In the genomic region with DNA sequence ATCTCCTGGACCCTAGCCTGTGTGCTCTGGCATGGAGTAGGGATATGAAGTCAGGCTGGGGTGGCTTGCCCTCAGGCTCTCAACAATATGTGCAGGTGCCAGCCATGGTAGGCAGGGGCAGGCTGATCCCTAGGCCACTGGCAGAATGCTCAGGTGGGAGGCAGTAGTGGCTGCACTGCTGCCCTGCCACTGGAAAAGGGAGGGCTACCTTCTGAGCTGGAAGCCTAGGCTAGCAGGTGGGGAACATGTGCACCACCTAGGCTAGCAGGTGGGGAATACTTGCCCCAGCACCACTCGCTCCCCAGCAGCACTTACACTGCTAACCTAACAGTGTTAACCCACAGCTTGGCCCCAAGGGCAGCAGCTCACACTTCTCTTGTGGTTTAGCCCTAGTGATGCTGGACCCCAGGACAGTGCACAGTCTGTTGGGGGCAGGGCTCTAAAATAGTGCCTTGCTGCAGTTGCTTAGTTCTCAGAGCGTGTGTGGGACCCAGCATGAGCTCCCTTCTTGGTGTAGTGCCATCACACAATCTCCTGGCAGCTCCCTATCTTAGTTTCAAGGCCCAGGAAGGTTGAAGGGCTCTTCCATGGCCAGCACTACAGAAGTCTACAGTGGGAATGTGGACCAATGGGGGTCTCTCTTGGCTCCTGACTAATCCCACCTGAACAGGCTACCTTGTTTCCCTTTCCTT, we compare ENCODE assay signal across 15 cellular contexts.
"Had no signal": no experiment of that assay in that cellular context is flagged by ENCODE, and none has a peak within 500 bp of the region (broad histone marks: within the 10 kb centered on the region; RNA-seq: fewer than 3 reads in every experiment).

No MANE protein-coding gene starts in this region.

- H3K27me3 Mint-ChIP-seq: activated naive CD8-positive, alpha-beta T cell treated with anti-CD3 and anti-CD28 coated beads, Interleukin-2, amount 10 ng/mL, durations not matched to agents 7 days and 5 days; naive thymus-derived CD8-positive, alpha-beta T cell; stimulated activated naive CD8-positive, alpha-beta T cell treated with anti-CD3 and anti-CD28 coated beads, Interleukin-15, Interleukin-2, amounts not matched to agents 100 ng/mL and 50 ng/mL, for 24 hours had no signal

- ATAC-seq: mucosa of descending colon; naive thymus-derived CD8-positive, alpha-beta T cell had no signal

- H3K27me3 ChIP-seq: upper lobe of left lung had no signal

- H3K4me3 ChIP-seq: mucosa of descending colon, skin epidermis, upper lobe of left lung had no signal

- DNase-seq: activated naive CD4-positive, alpha-beta T cell; activated naive CD8-positive, alpha-beta T cell treated with anti-CD3 and anti-CD28 coated beads, Interleukin-2, amount 10 ng/mL, durations not matched to agents 7 days and 5 days; activated T-cell treated with anti-CD3 and anti-CD28 coated beads for 4 hours; cerebellar nuclear complex; left cardiac atrium; mucosa of descending colon; naive thymus-derived CD8-positive, alpha-beta T cell; stimulated activated CD4-positive, alpha-beta T cell treated with anti-CD3 and anti-CD28 coated beads, Interleukin-15, amount 100 ng/mL, for 24 hours; stimulated activated CD4-positive, alpha-beta T cell treated with anti-CD3 and anti-CD28 coated beads, Interleukin-4, amount 100 ng/mL, for 1 hour; SW 1271; upper lobe of left lung had no signal

- H3K27ac Mint-ChIP-seq: activated naive CD8-positive, alpha-beta T cell treated with anti-CD3 and anti-CD28 coated beads, Interleukin-2, amount 10 ng/mL, durations not matched to agents 7 days and 5 days; brain; stimulated activated naive CD8-positive, alpha-beta T cell treated with anti-CD3 and anti-CD28 coated beads, Interleukin-15, Interleukin-2, amounts not matched to agents 100 ng/mL and 50 ng/mL, for 24 hours had no signal

- H3K27ac ChIP-seq: epithelial cell of prostate, skin epidermis had no signal

- H3K4me3 Mint-ChIP-seq: activated naive CD8-positive, alpha-beta T cell treated with anti-CD3 and anti-CD28 coated beads, Interleukin-2, amount 10 ng/mL, durations not matched to agents 7 days and 5 days; brain; naive thymus-derived CD8-positive, alpha-beta T cell; stimulated activated naive CD8-positive, alpha-beta T cell treated with anti-CD3 and anti-CD28 coated beads, Interleukin-15, Interleukin-2, amounts not matched to agents 100 ng/mL and 50 ng/mL, for 24 hours had no signal
